1 cellular context compared by ENCODE assay signal in genomic region chr2:208359632-208359986, GRCh38.
TF ChIP-seq lines count a peak whose summit lies in the region.

No MANE protein-coding gene starts in this region.

TF ChIP-seq in HepG2, 621 proteins besides CTCF, POLR2A, EP300 and RAD21:
- TF ChIP-seq CEBPZ (IDR thresholded peaks at IDR 0.05; ENCODE audit: low read length) (no peak), AHR (CRISPR knock-in tag; IDR thresholded peaks at IDR 0.05) (no peak), ZNF513 (CRISPR knock-in tag; conservative IDR thresholded peaks at IDR 0.05) (no peak), KDM2A (CRISPR knock-in tag; IDR thresholded peaks at IDR 0.05; ENCODE audit: borderline replicate concordance, low read depth) (0 out of 2 replicates have a peak, but pooled peaks have one; percentile 50), AGO2 (optimal IDR thresholded peaks at IDR 0.05; ENCODE audit: low read depth, low read length) (peak; percentile 59), ZNF510 (CRISPR knock-in tag; IDR thresholded peaks at IDR 0.05; ENCODE audit: low read depth) (no peak), ZNF382 (CRISPR knock-in tag; IDR thresholded peaks at IDR 0.05; ENCODE audit: borderline replicate concordance) (no peak), POLR2G (IDR thresholded peaks at IDR 0.05; ENCODE audit: low read depth, low read length) (peak; percentile 42; the same call in 1 of the 2 replicates), ZNF354B (CRISPR knock-in tag; IDR thresholded peaks at IDR 0.05) (no peak), JUNB (CRISPR knock-in tag; IDR thresholded peaks at IDR 0.05; ENCODE audit: borderline replicate concordance) (no peak)
